Comparison of ENCODE assay signal across 20 cellular contexts in the genomic region with DNA sequence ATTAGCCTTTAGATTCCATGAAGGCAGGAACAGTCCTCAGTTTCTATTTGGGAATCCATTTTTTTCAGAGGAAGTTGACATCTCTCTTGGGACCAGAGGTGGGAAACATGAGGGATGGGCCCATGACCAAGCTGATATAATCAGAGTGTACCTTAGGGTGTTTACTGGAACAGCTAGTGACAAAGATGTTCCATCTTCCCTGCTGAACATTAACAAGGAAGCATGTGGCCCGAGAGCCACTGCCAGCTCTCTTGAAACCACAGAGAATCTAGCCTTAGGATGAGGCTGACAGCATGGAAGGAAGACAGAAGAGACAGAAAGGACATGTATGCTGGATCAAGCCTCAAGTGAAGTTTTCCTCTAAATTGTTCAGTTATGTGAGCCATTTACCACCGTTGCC. TPM values are rescaled to one million over a fixed set of nuclear protein-coding genes. Genes with fewer than 3 reads are reported as not detected.
"Had no signal": no experiment of that assay in that cellular context is flagged by ENCODE, and none has a peak within 500 bp of the region (broad histone marks: within the 10 kb centered on the region; RNA-seq: fewer than 3 reads in every experiment).

No MANE protein-coding gene starts in this region.

- H3K4me1 ChIP-seq: ascending aorta, pancreas, transverse colon had no signal

- H3K4me3 ChIP-seq: ascending aorta, heart left ventricle, pancreas, SJCRH30, transverse colon had no signal

- H3K4me3 Mint-ChIP-seq: activated CD8-positive, alpha-beta T cell treated with anti-CD3 and anti-CD28 coated beads for 36 hours; activated T-cell treated with anti-CD3 and anti-CD28 coated beads, Interleukin-2, amount 50 U/mL, for 72 hours; dendritic cell treated with granulocyte-macrophage colony-stimulating factor and Interleukin-4, amounts not matched to agents 40 ng/mL and 50 ng/mL, for 4 days; effector memory CD8-positive, alpha-beta T cell; immature natural killer cell; naive thymus-derived CD4-positive, alpha-beta T cell had no signal

- ATAC-seq: activated T-cell treated with anti-CD3 and anti-CD28 coated beads, Interleukin-2, amount 50 U/mL, for 72 hours; effector memory CD8-positive, alpha-beta T cell; naive thymus-derived CD4-positive, alpha-beta T cell had no signal

- H3K36me3 ChIP-seq: ascending aorta, heart left ventricle, pancreas, SJCRH30, transverse colon had no signal

- H3K27ac Mint-ChIP-seq: activated CD8-positive, alpha-beta T cell treated with anti-CD3 and anti-CD28 coated beads for 36 hours; activated T-cell treated with anti-CD3 and anti-CD28 coated beads, Interleukin-2, amount 50 U/mL, for 72 hours; dendritic cell treated with granulocyte-macrophage colony-stimulating factor and Interleukin-4, amounts not matched to agents 40 ng/mL and 50 ng/mL, for 4 days; effector memory CD8-positive, alpha-beta T cell had no signal

- H3K27ac ChIP-seq: ascending aorta, pancreas, SJCRH30, transverse colon had no signal

- DNase-seq: activated CD4-positive, alpha-beta T cell treated with anti-CD3 and anti-CD28 coated beads for 1 hour; activated CD8-positive, alpha-beta T cell treated with anti-CD3 and anti-CD28 coated beads for 36 hours; activated naive CD4-positive, alpha-beta T cell; activated T-cell treated with anti-CD3 and anti-CD28 coated beads, Interleukin-2, amount 50 U/mL, for 72 hours; effector memory CD8-positive, alpha-beta T cell; heart left ventricle; immature natural killer cell; naive thymus-derived CD4-positive, alpha-beta T cell; pancreas; SJCRH30; stimulated activated CD4-positive, alpha-beta T cell treated with anti-CD3 and anti-CD28 coated beads, Interleukin-15, amount 100 ng/mL, for 24 hours; stimulated activated CD4-positive, alpha-beta T cell treated with anti-CD3 and anti-CD28 coated beads, Interleukin-4, amount 100 ng/mL, for 1 hour; stimulated activated naive CD4-positive, alpha-beta T cell treated with Interleukin-2 at 50 U/mL for 16 hours; substantia nigra; transverse colon had no signal

- H3K27me3 Mint-ChIP-seq: activated CD8-positive, alpha-beta T cell treated with anti-CD3 and anti-CD28 coated beads for 36 hours; dendritic cell treated with granulocyte-macrophage colony-stimulating factor and Interleukin-4, amounts not matched to agents 40 ng/mL and 50 ng/mL, for 4 days; effector memory CD8-positive, alpha-beta T cell; naive thymus-derived CD4-positive, alpha-beta T cell had no signal

- H3K36me3 Mint-ChIP-seq: immature natural killer cell had no signal

- H3K27me3 ChIP-seq: ascending aorta, pancreas, SJCRH30, transverse colon had no signal

- H3K9me3 Mint-ChIP-seq: activated CD8-positive, alpha-beta T cell treated with anti-CD3 and anti-CD28 coated beads for 36 hours; activated T-cell treated with anti-CD3 and anti-CD28 coated beads, Interleukin-2, amount 50 U/mL, for 72 hours; dendritic cell treated with granulocyte-macrophage colony-stimulating factor and Interleukin-4, amounts not matched to agents 40 ng/mL and 50 ng/mL, for 4 days; effector memory CD8-positive, alpha-beta T cell; immature natural killer cell had no signal

- H3K9me3 ChIP-seq: ascending aorta, heart left ventricle, pancreas, SJCRH30, transverse colon had no signal

RNA-seq across cellular contexts. Expression of a gene that starts 16.0 kb away (rescaled TPM):
- total RNA-seq: frontal cortex had no signal

RNA-seq across cellular contexts. Expression of a gene that starts 29.1 kb away (rescaled TPM):
- total RNA-seq: activated CD8-positive, alpha-beta T cell treated with anti-CD3 and anti-CD28 coated beads for 36 hours; activated T-cell treated with anti-CD3 and anti-CD28 coated beads, Interleukin-2, amount 50 U/mL, for 72 hours; bronchial epithelial cell; frontal cortex; lung microvascular endothelial cell had no signal
- polyA plus RNA-seq: immature natural killer cell had no signal
